9 cellular contexts compared by ENCODE assay signal in the genomic region with DNA sequence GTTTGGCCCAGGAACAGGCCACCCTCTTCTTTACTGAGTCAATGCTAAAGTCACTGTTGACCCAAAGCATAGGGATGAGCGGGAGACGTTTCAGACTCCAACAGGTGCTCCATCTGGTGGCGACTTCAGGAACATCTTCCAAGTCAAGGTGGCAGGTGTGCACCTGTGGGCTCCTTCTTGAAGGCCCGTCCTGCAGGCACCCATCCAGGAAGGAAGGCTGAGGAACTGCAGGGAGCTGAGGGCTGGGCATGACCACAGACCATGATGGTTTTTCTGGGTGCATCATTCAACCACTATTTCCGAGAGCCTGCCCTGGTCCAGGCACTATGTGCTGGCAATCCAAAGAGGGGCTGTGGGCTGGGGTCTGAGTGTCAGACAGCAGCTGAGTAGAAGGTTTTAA.
DNase-seq lines count a peak whose midpoint lies in the region; ATAC-seq, FAIRE-seq and TF ChIP-seq lines count a peak whose summit lies in the region.
"Had no signal": no experiment of that assay in that cellular context is flagged by ENCODE, and none has a peak within 500 bp of the region (broad histone marks: within the 10 kb centered on the region; RNA-seq: fewer than 3 reads in every experiment).

No MANE protein-coding gene starts in this region.

- no peak overlapping the region for H3K27ac ChIP-seq in AG04450 (ENCODE audit: low read depth, low read length)
- no peak overlapping the region for H3K27ac ChIP-seq in SU-DHL-6 (ENCODE audit: low read depth, low read length)
- H3K27ac ChIP-seq in astrocyte (ENCODE audit: low read depth, low read length): no peak overlapping the region

- no peak for DNase-seq in AG04450 (ENCODE audit: low read depth, low spot score)
- DNase-seq in H4 (ENCODE audit: low spot score): peak; percentile 27
- peak; percentile 3 for DNase-seq in astrocyte (ENCODE audit: low read depth)
- DNase-seq in immature natural killer cell: peak; percentile 19 to 51 (median 19)
- DNase-seq in stimulated activated CD4-positive, alpha-beta T cell treated with anti-CD3 and anti-CD28 coated beads, Interleukin-1b, Interleukin-23, amount 100 ng/mL, for 48 hours: peak; percentile 41

- H3K27me3 ChIP-seq in AG04450 (ENCODE audit: control insufficient read depth, insufficient read depth, low read length) (no peaks in the 10 kb centered on the region), SU-DHL-6 (ENCODE audit: low read length) (no peaks in the 10 kb centered on the region), astrocyte (ENCODE audit: insufficient read depth, low read length) (no peaks in the 10 kb centered on the region)

- no peaks in the 10 kb centered on the region for H3K9me2 ChIP-seq in SU-DHL-6 (replicated peaks; ENCODE audit: insufficient read depth, low read length)

- H3K79me2 ChIP-seq in SU-DHL-6 (ENCODE audit: insufficient read depth, low read length) (no peaks in the 10 kb centered on the region), astrocyte (ENCODE audit: insufficient read depth, low read length) (no peaks in the 10 kb centered on the region)

- H3K4me3 Mint-ChIP-seq in astrocyte (ENCODE audit: unreplicated experiment) (no peak overlapping the region), immature natural killer cell (no peak overlapping the region)

- H3K36me3 ChIP-seq in SU-DHL-6 (ENCODE audit: low read length) (no peaks in the 10 kb centered on the region), astrocyte (ENCODE audit: insufficient read depth, low read length) (no peaks in the 10 kb centered on the region)

- H3K27me3 Mint-ChIP-seq in astrocyte (ENCODE audit: low read depth, unreplicated experiment) (peaks cover 6% of the 10 kb centered on the region), immature natural killer cell (ENCODE audit: low read depth in 3 of 3) (peaks cover 3 to 8% (median 5%) of the 10 kb centered on the region in 3 donors)

- H3K9me3 Mint-ChIP-seq in astrocyte (ENCODE audit: unreplicated experiment): peaks cover 19% of the 10 kb centered on the region
- peaks cover 9 to 23% (median 17%) of the 10 kb centered on the region in 6 donors for H3K9me3 Mint-ChIP-seq in immature natural killer cell

- peaks cover 6% of the 10 kb centered on the region for H3K4me1 ChIP-seq in astrocyte (ENCODE audit: insufficient read depth, low read length)

- H3F3A ChIP-seq in SU-DHL-6 (ENCODE audit: insufficient read depth): no peaks in the 10 kb centered on the region

- no peaks in the 10 kb centered on the region for H4K20me1 ChIP-seq in SU-DHL-6 (ENCODE audit: low read depth, low read length)
- H4K20me1 ChIP-seq in astrocyte (ENCODE audit: insufficient read depth, low read length): no peaks in the 10 kb centered on the region

- no peak for FAIRE-seq in astrocyte (lab: Jason Lieb, UNC)
- FAIRE-seq: islet of Langerhans had no signal

- TF ChIP-seq CTCF in AG04450 (IDR thresholded peaks at IDR 0.05; ENCODE audit: low read depth, low read length) (peak; percentile 28), SU-DHL-6 (IDR thresholded peaks at IDR 0.05; ENCODE audit: insufficient read depth, low read length, poor library complexity, severe bottlenecking) (peak; percentile 65), astrocyte (IDR thresholded peaks at IDR 0.05; ENCODE audit: insufficient read depth, low read depth, low read length) (peak; percentile 28)

- H3K4me2 ChIP-seq in SU-DHL-6 (ENCODE audit: low read depth, low read length, poor library complexity, severe bottlenecking) (no peak overlapping the region), astrocyte (ENCODE audit: low read length) (no peak overlapping the region)

- POLR2A ChIA-PET in AG04450 (lab: Yijun Ruan, JAX): no interaction called here

- H3K4me3 ChIP-seq in AG04450 (ENCODE audit: low read depth, low read length) (no peak overlapping the region), SU-DHL-6 (ENCODE audit: insufficient read depth, low read length, poor library complexity, severe bottlenecking) (no peak overlapping the region), astrocyte (ENCODE audit: insufficient read depth, low read depth, low read length) (no peak overlapping the region)

- H3K9me3 ChIP-seq in AG04450 (ENCODE audit: control insufficient read depth, insufficient read depth, low read length): peaks cover 32% of the 10 kb centered on the region
- peaks cover 6% of the 10 kb centered on the region; the same call in 1 of the 2 replicates for H3K9me3 ChIP-seq in SU-DHL-6 (ENCODE audit: insufficient read depth, low read length)
- peaks cover 15% of the 10 kb centered on the region for H3K9me3 ChIP-seq in astrocyte (ENCODE audit: insufficient read depth, low read depth, low read length)

- no peak overlapping the region for H3K27ac Mint-ChIP-seq in astrocyte (ENCODE audit: unreplicated experiment)
- no peak overlapping the region for H3K27ac Mint-ChIP-seq in immature natural killer cell

- H2AFZ ChIP-seq in SU-DHL-6 (ENCODE audit: low read depth, low read length, severe bottlenecking) (no peak overlapping the region), astrocyte (ENCODE audit: low read depth, low read length) (no peak overlapping the region)

- CTCF ChIA-PET in AG04450 (lab: Charles Lee): no interaction called here

- H3K9ac ChIP-seq in SU-DHL-6 (ENCODE audit: low read length) (no peak overlapping the region), astrocyte (ENCODE audit: low read length) (no peak overlapping the region)

- H3K4me1 Mint-ChIP-seq in astrocyte (ENCODE audit: low read depth, unreplicated experiment) (no peaks in the 10 kb centered on the region), immature natural killer cell (peaks cover 2 to 5% of the 10 kb centered on the region in 2 donors)

- H3K36me3 Mint-ChIP-seq in astrocyte (ENCODE audit: low read depth, unreplicated experiment) (peaks cover 2% of the 10 kb centered on the region), immature natural killer cell (peaks cover 0 to 6% (median 4%) of the 10 kb centered on the region in 3 donors)

- ATAC-seq in HG03025 (IDR thresholded peaks at IDR 0.05; ENCODE audit: low FRiP score, unreplicated experiment) (no peak), GM19397 (IDR thresholded peaks at IDR 0.05; ENCODE audit: unreplicated experiment) (no peak)
